Comparison of ENCODE assay signal across 1 cellular context in the genomic region with DNA sequence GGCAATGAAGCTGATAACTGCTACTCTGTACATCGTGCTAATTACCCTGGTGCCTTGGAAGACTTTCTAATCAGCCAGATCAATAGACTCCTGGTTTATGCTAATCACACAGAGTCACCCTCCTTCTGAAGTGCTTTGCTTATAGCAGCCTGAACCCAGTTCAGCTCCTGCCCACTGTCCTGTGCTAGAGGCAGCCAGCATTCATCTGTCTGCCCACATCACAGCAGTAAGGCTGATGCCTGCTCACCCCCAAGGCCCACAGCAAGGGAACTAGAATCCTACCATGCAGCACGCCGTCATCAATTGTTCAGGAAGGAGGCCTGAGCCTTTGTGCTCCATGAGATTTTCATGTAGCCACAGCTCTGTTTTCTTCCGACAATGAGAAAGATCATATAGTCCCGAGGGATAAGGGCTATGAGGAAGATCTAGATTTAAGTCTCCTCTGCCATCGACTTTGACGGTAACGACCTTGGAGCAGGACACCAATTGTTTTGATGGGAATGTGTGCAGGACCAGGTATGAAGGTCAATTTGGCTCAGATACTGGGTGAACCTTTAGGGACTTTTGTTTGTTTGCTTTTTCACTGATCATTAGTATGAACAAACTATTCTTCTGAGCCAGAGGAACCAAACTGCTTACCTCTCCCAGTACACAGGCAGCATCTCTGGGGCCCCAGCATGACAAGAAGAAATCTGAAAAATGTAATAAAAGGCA.
TF ChIP-seq lines count a peak whose summit lies in the region.

No MANE protein-coding gene starts in this region.

TF ChIP-seq in GM23338, 12 proteins besides CTCF, POLR2A, EP300 and RAD21 (continued from another document):
- no peak for TF ChIP-seq EZH2phosphoT487 (IDR thresholded peaks at IDR 0.05; ENCODE audit: unreplicated experiment)
- no peak for TF ChIP-seq NANOG (IDR thresholded peaks at IDR 0.05; ENCODE audit: borderline replicate concordance)
- TF ChIP-seq JUNB (IDR thresholded peaks at IDR 0.05; ENCODE audit: unreplicated experiment) = no peak
